In genomic region chr17:63450551-63450950, GRCh38 we compare ENCODE assay signal across 18 cellular contexts. TPM values are rescaled to one million over a fixed set of nuclear protein-coding genes. Genes with fewer than 3 reads are reported as not detected.
DNase-seq lines count a peak whose midpoint lies in the region; ATAC-seq and TF ChIP-seq lines count a peak whose summit lies in the region.
"Had no signal": no experiment of that assay in that cellular context is flagged by ENCODE, and none has a peak within 500 bp of the region (broad histone marks: within the 10 kb centered on the region; RNA-seq: fewer than 3 reads in every experiment).

No MANE protein-coding gene starts in this region.

- peaks cover 11% of the 10 kb centered on the region for H3K27me3 Mint-ChIP-seq in glutamatergic neuron (ENCODE audit: unreplicated experiment)

- H4K20me1 ChIP-seq in PC-3 (ENCODE audit: low read length) = no peaks in the 10 kb centered on the region

- DNase-seq in NCI-H1417 (lab: John Stamatoyannopoulos, UW) = peak in 2 of 3 experiments; percentile 15 to 30
- no peak for DNase-seq in NCI-H1417 treated with DMSO at 0.1 percent for 48 hours (lab: John Stamatoyannopoulos, UW)
- peak; percentile 25 for DNase-seq in Daoy (ENCODE audit: low read depth)
- peak; percentile 71 for DNase-seq in PC-3
- no peak for DNase-seq in glutamatergic neuron
- DNase-seq in dedifferentiated amniotic fluid mesenchymal stem cell (ENCODE audit: extremely low spot score) = no peak
- no peak for DNase-seq in erythroblast (lab: John Stamatoyannopoulos, UW)
- no peak for DNase-seq in suprapubic skin (ENCODE audit: low spot score in 2 of 2)
- DNase-seq: 8988T; activated CD4-positive, alpha-beta T cell treated with anti-CD3 and anti-CD28 coated beads, Interleukin-2, amount 50 U/mL, for 48 hours; activated effector memory CD4-positive, alpha-beta T cell treated with anti-CD3 and anti-CD28 coated beads, Interleukin-2, amount 50 U/mL, for 16 hours; cortex of kidney; heart left ventricle; MG63; NCI-H2171 had no signal

- 57% methylated on average over 7 of the region's 11 CpGs for WGBS in suprapubic skin

- no peaks in the 10 kb centered on the region for H3K9me3 ChIP-seq in PC-3 (ENCODE audit: low read length)
- no peaks in the 10 kb centered on the region for H3K9me3 ChIP-seq in suprapubic skin
- H3K9me3 ChIP-seq: esophagus muscularis mucosa, heart left ventricle, MG63 had no signal

- peak overlapping the region; percentile 9; the same call in 1 of the 2 replicates for H3K27ac ChIP-seq in PC-3 (ENCODE audit: low read length)
- no peak overlapping the region for H3K27ac ChIP-seq in suprapubic skin
- H3K27ac ChIP-seq: esophagus muscularis mucosa had no signal

- CTCF ChIA-PET in PC-3 (lab: Charles Lee) = interaction anchor here (1.6 kb wide), 1 partner anchor 28 kb away, joined by 7 read pairs; no protein-coding TSS in a partner anchor

- TF ChIP-seq CTCF in PC-3 (conservative IDR thresholded peaks at IDR 0.05; ENCODE audit: low read depth, low read length) (no peak), glutamatergic neuron (IDR thresholded peaks at IDR 0.05; ENCODE audit: partially characterized antibody, unreplicated experiment) (no peak), suprapubic skin (IDR thresholded peaks at IDR 0.05) (no peak)

- peaks cover 16% of the 10 kb centered on the region for H3K4me1 Mint-ChIP-seq in glutamatergic neuron (ENCODE audit: low read depth, unreplicated experiment)

- H2AFZ ChIP-seq in PC-3 (ENCODE audit: low read length) = peak overlapping the region; percentile 45

- H3K9me2 ChIP-seq in PC-3 (replicated peaks; ENCODE audit: low read length) = no peaks in the 10 kb centered on the region

- no peak overlapping the region for H3K9ac ChIP-seq in PC-3 (ENCODE audit: low read length)

- H3K4me3 Mint-ChIP-seq in glutamatergic neuron (ENCODE audit: unreplicated experiment) = no peak overlapping the region

- BruUV-seq in PC-3 (replicated peaks; lab: Mats Ljungman, UMichigan) = no TSS peak

- no peak for TF ChIP-seq EP300 in suprapubic skin (IDR thresholded peaks at IDR 0.05)

- no peaks in the 10 kb centered on the region for H3F3A ChIP-seq in PC-3 (ENCODE audit: low read length, unreplicated experiment)

- no peaks in the 10 kb centered on the region for H3K27me3 ChIP-seq in PC-3 (ENCODE audit: low read length)
- no peaks in the 10 kb centered on the region for H3K27me3 ChIP-seq in suprapubic skin
- H3K27me3 ChIP-seq: heart left ventricle, MG63 had no signal

- no peaks in the 10 kb centered on the region for H3K36me3 ChIP-seq in PC-3 (ENCODE audit: low read depth, low read length)
- H3K36me3 ChIP-seq in suprapubic skin = no peaks in the 10 kb centered on the region
- H3K36me3 ChIP-seq: esophagus muscularis mucosa, heart left ventricle, MG63 had no signal

- peaks cover 27% of the 10 kb centered on the region for H3K4me1 ChIP-seq in PC-3 (ENCODE audit: insufficient read depth, low read length)
- peaks cover 35% of the 10 kb centered on the region for H3K4me1 ChIP-seq in suprapubic skin

- ATAC-seq in PC-3 = no peak
- ATAC-seq: GM12878 had no signal

- POLR2A ChIA-PET in PC-3 (lab: Charles Lee; ENCODE audit: unreplicated experiment) = no interaction called here

- H3K4me3 ChIP-seq in PC-3 (ENCODE audit: low read length) (no peak overlapping the region), suprapubic skin (no peak overlapping the region)
- H3K4me3 ChIP-seq: esophagus muscularis mucosa, GM12878, heart left ventricle, MG63 had no signal

- peaks cover 4% of the 10 kb centered on the region for H3K79me2 ChIP-seq in PC-3 (ENCODE audit: low read length)

- H3K27ac Mint-ChIP-seq in glutamatergic neuron (ENCODE audit: unreplicated experiment) = peak overlapping the region; percentile 52

- H3K36me3 Mint-ChIP-seq in glutamatergic neuron (ENCODE audit: unreplicated experiment) = no peaks in the 10 kb centered on the region

- TF ChIP-seq POLR2A in erythroblast (IDR thresholded peaks at IDR 0.05; ENCODE audit: low read length) (no peak), suprapubic skin (IDR thresholded peaks at IDR 0.05) (no peak)

- peaks cover 7% of the 10 kb centered on the region for H3K9me3 Mint-ChIP-seq in glutamatergic neuron (ENCODE audit: unreplicated experiment)
- H3K9me3 Mint-ChIP-seq: CD8-positive, alpha-beta memory T cell had no signal

- peak overlapping the region; percentile 3 for H3K4me2 ChIP-seq in PC-3 (ENCODE audit: low read length)

- intact Hi-C loops in PC-3 (cut with micrococcal nuclease) = no loop called here

RNA-seq across cellular contexts. Expression of gene CYB561, which starts 4.4 kb away (rescaled TPM):
- total RNA-seq in Daoy (2014; rRNA removed; shearing (Covaris generic)) = 16.7 and 21.1 TPM in 2 replicates
- total RNA-seq in PC-3 (2014; rRNA removed) (125 and 145 TPM in 2 replicates), glutamatergic neuron (ENCODE audit: unreplicated experiment) (17.2 TPM), suprapubic skin (10 to 100 TPM; 36.9 to 87.9 (median 56.4) TPM)

RNA-seq across cellular contexts. Expression of gene ACE, which starts 26.3 kb away (rescaled TPM):
- 0.29 TPM in 1 of 2 replicates, not detected in the other for total RNA-seq in Daoy (2014; rRNA removed; shearing (Covaris generic))
- total RNA-seq in PC-3 (2014; rRNA removed) (8.7 and 9.1 TPM in 2 replicates), glutamatergic neuron (ENCODE audit: unreplicated experiment) (3.7 TPM), suprapubic skin (1 to 10 TPM in 3 of 4 donors, under 1 TPM in 1; 0.79 to 6.3 (median 4.0) TPM)

Comparison
In these comparisons a context has a peak if more than half of its experiments do, and no peak if none do; other contexts are left out.
1. DNase-seq: peak in NCI-H1417 (2 of 3), Daoy (single experiment) and PC-3 (single experiment); none in NCI-H1417 treated with DMSO at 0.1 percent for 48 hours (single experiment), glutamatergic neuron (single experiment), dedifferentiated amniotic fluid mesenchymal stem cell (single experiment), erythroblast (0 of 2) and suprapubic skin (0 of 2).